In genomic region chr12:3207858-3208257, GRCh38 we compare ENCODE assay signal across 11 cellular contexts.
DNase-seq lines count a peak whose midpoint lies in the region; ATAC-seq, FAIRE-seq and TF ChIP-seq lines count a peak whose summit lies in the region.
"Had no signal": no experiment of that assay in that cellular context is flagged by ENCODE, and none has a peak within 500 bp of the region (broad histone marks: within the 10 kb centered on the region; RNA-seq: fewer than 3 reads in every experiment).

No MANE protein-coding gene starts in this region.

- H3K79me2 ChIP-seq in PC-3 (ENCODE audit: low read length), result no peaks in the 10 kb centered on the region

- no peak overlapping the region for H3K4me2 ChIP-seq in PC-3 (ENCODE audit: low read length)

- BruUV-seq in PC-3 (replicated peaks; lab: Mats Ljungman, UMichigan), result no TSS peak

- no peaks in the 10 kb centered on the region for H3F3A ChIP-seq in PC-3 (ENCODE audit: low read length, unreplicated experiment)

- no peak overlapping the region for H3K4me3 ChIP-seq in PC-3 (ENCODE audit: low read length)
- H3K4me3 ChIP-seq: prostate gland had no signal

- POLR2A ChIA-PET in PC-3 (lab: Charles Lee; ENCODE audit: unreplicated experiment), result no interaction called here

- H3K27ac ChIP-seq in PC-3 (ENCODE audit: low read length), result no peak overlapping the region
- H3K27ac ChIP-seq: prostate gland had no signal

- no peaks in the 10 kb centered on the region for H3K36me3 ChIP-seq in PC-3 (ENCODE audit: low read depth, low read length)
- H3K36me3 ChIP-seq: prostate gland had no signal

- no peaks in the 10 kb centered on the region for H3K27me3 ChIP-seq in PC-3 (ENCODE audit: low read length)

- no peaks in the 10 kb centered on the region for H3K4me1 ChIP-seq in PC-3 (ENCODE audit: insufficient read depth, low read length)

- H3K9ac ChIP-seq in PC-3 (ENCODE audit: low read length), result no peak overlapping the region

- TF ChIP-seq CTCF in PC-3 (conservative IDR thresholded peaks at IDR 0.05; ENCODE audit: low read depth, low read length), result peak; percentile 50

- CTCF ChIA-PET in PC-3 (lab: Charles Lee), result no interaction called here

- no peaks in the 10 kb centered on the region for H3K9me3 ChIP-seq in PC-3 (ENCODE audit: low read length)
- H3K9me3 ChIP-seq: prostate gland had no signal

- peak; percentile 42 for ATAC-seq in Right ventricle myocardium inferior
- peak; percentile 40; the same call in 1 of the 2 replicates for ATAC-seq in PC-3
- peak; percentile 29 for ATAC-seq in Right ventricle myocardium superior (ENCODE audit: poor library complexity)

- H4K20me1 ChIP-seq in PC-3 (ENCODE audit: low read length), result no peaks in the 10 kb centered on the region

- intact Hi-C loops in Right ventricle myocardium inferior (cut with DNase I), result loop anchor here (2.0 kb wide), 1 partner anchor 13 kb away; no protein-coding TSS in a partner anchor
- intact Hi-C loops in cardiac septum (cut with DNase I), result loop anchor here (2.0 to 5.0 kb wide), 2 partner anchors 34 to 67 kb away; no protein-coding TSS in a partner anchor
- intact Hi-C loops in PC-3 (cut with micrococcal nuclease), result loop anchor here (10.0 kb wide), 1 partner anchor 67 kb away; no protein-coding TSS in a partner anchor
- intact Hi-C loops in Right ventricle myocardium superior (cut with DNase I), result loop anchor here (5.0 to 10.0 kb wide), 2 partner anchors 64 to 133 kb away; partner anchors contain the start of gene TSPAN9

- H2AFZ ChIP-seq in PC-3 (ENCODE audit: low read length), result no peak overlapping the region

- DNase-seq in Right ventricle myocardium inferior (ENCODE audit: missing footprints) (no peak), cardiac septum (ENCODE audit: low spot score) (no peak), PC-3 (no peak), Right ventricle myocardium superior (no peak), urothelium cell line (ENCODE audit: low spot score) (no peak), NCI-H187 (lab: John Stamatoyannopoulos, UW) (no peak), amygdala (lab: John Stamatoyannopoulos, UW) (no peak), putamen (ENCODE audit: low spot score) (no peak)
- DNase-seq: NCI-H1092 treated with DMSO at 0.1 percent for 48 hours, SIG-M5 had no signal

- no peaks in the 10 kb centered on the region for H3K9me2 ChIP-seq in PC-3 (replicated peaks; ENCODE audit: low read length)

- FAIRE-seq in urothelium cell line (lab: Jason Lieb, UNC), result peak; percentile 91
